ENCODE assay signal across 20 cellular contexts in genomic region chr2:145653553-145653952, GRCh38.
"Had no signal": no experiment of that assay in that cellular context is flagged by ENCODE, and none has a peak within 500 bp of the region (broad histone marks: within the 10 kb centered on the region; RNA-seq: fewer than 3 reads in every experiment).

No MANE protein-coding gene starts in this region.

- H3K9me3 ChIP-seq: gastrocnemius medialis, left lung, psoas muscle, transverse colon had no signal

- H3K36me3 ChIP-seq: cardiac muscle cell, gastrocnemius medialis, left lung, transverse colon had no signal

- H3K9me3 Mint-ChIP-seq: activated CD4-positive, alpha-beta memory T cell treated with anti-CD3 and anti-CD28 coated beads, Interleukin-2, amount 10 ng/mL, durations not matched to agents 7 days and 5 days had no signal

- H3K27me3 ChIP-seq: cardiac muscle cell, gastrocnemius medialis, left lung, transverse colon had no signal

- H3K27me3 Mint-ChIP-seq: activated CD4-positive, alpha-beta memory T cell treated with anti-CD3 and anti-CD28 coated beads, Interleukin-2, amount 10 ng/mL, durations not matched to agents 7 days and 5 days; activated CD8-positive, alpha-beta memory T cell treated with anti-CD3 and anti-CD28 coated beads, Interleukin-2, amount 10 ng/mL, durations not matched to agents 7 days and 5 days; activated naive CD8-positive, alpha-beta T cell; dendritic cell treated with granulocyte-macrophage colony-stimulating factor and Interleukin-4, amounts not matched to agents 40 ng/mL and 50 ng/mL, for 4 days; stimulated activated naive CD8-positive, alpha-beta T cell treated with anti-CD3 and anti-CD28 coated beads, Interleukin-15, Interleukin-2, amounts not matched to agents 100 ng/mL and 50 ng/mL, for 24 hours had no signal

- H3K4me3 Mint-ChIP-seq: activated CD4-positive, alpha-beta memory T cell treated with anti-CD3 and anti-CD28 coated beads, Interleukin-2, amount 10 ng/mL, durations not matched to agents 7 days and 5 days; activated CD8-positive, alpha-beta memory T cell treated with anti-CD3 and anti-CD28 coated beads, Interleukin-2, amount 10 ng/mL, durations not matched to agents 7 days and 5 days; activated naive CD8-positive, alpha-beta T cell; dendritic cell treated with granulocyte-macrophage colony-stimulating factor and Interleukin-4, amounts not matched to agents 40 ng/mL and 50 ng/mL, for 4 days; neural crest cell; stimulated activated naive CD8-positive, alpha-beta T cell treated with anti-CD3 and anti-CD28 coated beads, Interleukin-15, Interleukin-2, amounts not matched to agents 100 ng/mL and 50 ng/mL, for 24 hours had no signal

- DNase-seq: activated CD4-positive, alpha-beta memory T cell treated with anti-CD3 and anti-CD28 coated beads, Interleukin-2, amount 10 ng/mL, durations not matched to agents 7 days and 5 days; activated CD4-positive, alpha-beta T cell treated with anti-CD3 and anti-CD28 coated beads for 48 hours; activated CD4-positive, CD25-positive, alpha-beta regulatory T cell; activated CD8-positive, alpha-beta memory T cell treated with anti-CD3 and anti-CD28 coated beads, Interleukin-2, amount 10 ng/mL, durations not matched to agents 7 days and 5 days; effector CD8-positive, alpha-beta T cell; head of caudate nucleus; left lung; psoas muscle; right cardiac atrium; stimulated activated CD4-positive, alpha-beta T cell treated with anti-CD3 and anti-CD28 coated beads, Interleukin-15, amount 100 ng/mL, for 24 hours; stimulated activated CD4-positive, alpha-beta T cell treated with anti-CD3 and anti-CD28 coated beads, Interleukin-2, amount 100 ng/mL, for 48 hours; T-helper 9 cell; transverse colon had no signal

- H3K4me1 Mint-ChIP-seq: activated CD4-positive, alpha-beta memory T cell treated with anti-CD3 and anti-CD28 coated beads, Interleukin-2, amount 10 ng/mL, durations not matched to agents 7 days and 5 days; activated CD8-positive, alpha-beta memory T cell treated with anti-CD3 and anti-CD28 coated beads, Interleukin-2, amount 10 ng/mL, durations not matched to agents 7 days and 5 days had no signal

- H3K4me1 ChIP-seq: gastrocnemius medialis, left lung, psoas muscle had no signal

- H3K27ac ChIP-seq: cardiac muscle cell, gastrocnemius medialis, left lung, psoas muscle had no signal

- H3K27ac Mint-ChIP-seq: activated CD4-positive, alpha-beta memory T cell treated with anti-CD3 and anti-CD28 coated beads, Interleukin-2, amount 10 ng/mL, durations not matched to agents 7 days and 5 days; activated CD8-positive, alpha-beta memory T cell treated with anti-CD3 and anti-CD28 coated beads, Interleukin-2, amount 10 ng/mL, durations not matched to agents 7 days and 5 days; activated naive CD8-positive, alpha-beta T cell; dendritic cell treated with granulocyte-macrophage colony-stimulating factor and Interleukin-4, amounts not matched to agents 40 ng/mL and 50 ng/mL, for 4 days; stimulated activated naive CD8-positive, alpha-beta T cell treated with anti-CD3 and anti-CD28 coated beads, Interleukin-15, Interleukin-2, amounts not matched to agents 100 ng/mL and 50 ng/mL, for 24 hours had no signal

- H3K36me3 Mint-ChIP-seq: activated CD8-positive, alpha-beta memory T cell treated with anti-CD3 and anti-CD28 coated beads, Interleukin-2, amount 10 ng/mL, durations not matched to agents 7 days and 5 days; activated naive CD8-positive, alpha-beta T cell had no signal

- H3K4me3 ChIP-seq: cardiac muscle cell, gastrocnemius medialis, left lung, psoas muscle, skin epidermis, transverse colon had no signal

- ATAC-seq: activated CD8-positive, alpha-beta memory T cell treated with anti-CD3 and anti-CD28 coated beads, Interleukin-2, amount 10 ng/mL, durations not matched to agents 7 days and 5 days; left lung; right cardiac atrium had no signal
